Comparison of ENCODE assay signal across 19 cellular contexts in the genomic region with DNA sequence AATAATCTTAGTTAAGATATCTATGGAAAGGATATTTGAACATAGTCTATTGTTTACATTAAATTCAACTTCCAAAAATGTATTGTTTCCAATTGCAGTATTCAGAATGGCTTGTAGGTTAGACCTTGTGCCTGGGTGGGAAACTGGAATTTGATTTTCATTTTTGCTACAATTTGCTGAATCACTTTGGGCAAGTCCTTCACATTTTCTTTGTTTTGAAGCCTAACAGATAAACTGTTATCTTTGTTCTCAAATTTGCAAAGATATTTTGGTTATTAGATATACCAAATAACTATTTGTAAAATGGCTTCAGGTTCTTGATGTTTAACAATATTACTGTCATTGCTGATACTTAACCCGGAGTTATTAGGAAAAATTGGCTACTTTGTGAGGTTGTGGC.
DNase-seq lines count a peak whose midpoint lies in the region; ATAC-seq and TF ChIP-seq lines count a peak whose summit lies in the region.
"Had no signal": no experiment of that assay in that cellular context is flagged by ENCODE, and none has a peak within 500 bp of the region (broad histone marks: within the 10 kb centered on the region; RNA-seq: fewer than 3 reads in every experiment).

No MANE protein-coding gene starts in this region.

- POLR2A ChIA-PET in activated CD4-positive, alpha-beta memory T cell treated with anti-CD3 and anti-CD28 coated beads, Interleukin-2, amount 10 ng/mL, durations not matched to agents 7 days and 5 days (lab: Charles Lee), result no interaction called here

- H3K4me3 ChIP-seq in SJSA1, result no peak overlapping the region
- H3K4me3 ChIP-seq: BLaER1 treated with 17β-estradiol and CSF1 and Interleukin-3, amounts not matched to agents 10 nM and 100 nM had no signal

- H3K27me3 Mint-ChIP-seq in natural killer cell (ENCODE audit: low read depth in 2 of 2), result no peaks in the 10 kb centered on the region
- no peaks in the 10 kb centered on the region for H3K27me3 Mint-ChIP-seq in natural killer cell treated with Interleukin-12 subunit alpha and Interleukin-12 subunit beta and Interleukin-15 and Interleukin-18, amount 100 ng/mL, for 72 hours
- H3K27me3 Mint-ChIP-seq in memory B cell, result no peaks in the 10 kb centered on the region
- no peaks in the 10 kb centered on the region for H3K27me3 Mint-ChIP-seq in activated CD4-positive, alpha-beta memory T cell treated with anti-CD3 and anti-CD28 coated beads, Interleukin-2, amount 10 ng/mL, durations not matched to agents 7 days and 5 days

- peaks cover 25 to 43% of the 10 kb centered on the region in 2 donors for H3K4me1 Mint-ChIP-seq in natural killer cell
- peaks cover 7 to 23% of the 10 kb centered on the region in 2 donors for H3K4me1 Mint-ChIP-seq in natural killer cell treated with Interleukin-12 subunit alpha and Interleukin-12 subunit beta and Interleukin-15 and Interleukin-18, amount 100 ng/mL, for 72 hours (ENCODE audit: low read depth in 2 of 2)
- H3K4me1 Mint-ChIP-seq in memory B cell, result peaks cover 42% of the 10 kb centered on the region
- peaks cover 3% of the 10 kb centered on the region for H3K4me1 Mint-ChIP-seq in activated CD4-positive, alpha-beta memory T cell treated with anti-CD3 and anti-CD28 coated beads, Interleukin-2, amount 10 ng/mL, durations not matched to agents 7 days and 5 days

- no peaks in the 10 kb centered on the region for H3K9me3 ChIP-seq in SJSA1 (replicated peaks)

- no peaks in the 10 kb centered on the region for H3K27me3 ChIP-seq in SJSA1 (replicated peaks)
- H3K27me3 ChIP-seq: BLaER1 treated with 17β-estradiol and CSF1 and Interleukin-3, amounts not matched to agents 10 nM and 100 nM had no signal

- H3K9me3 Mint-ChIP-seq in natural killer cell, result no peaks in the 10 kb centered on the region
- no peaks in the 10 kb centered on the region for H3K9me3 Mint-ChIP-seq in natural killer cell treated with Interleukin-12 subunit alpha and Interleukin-12 subunit beta and Interleukin-15 and Interleukin-18, amount 100 ng/mL, for 72 hours
- peaks cover 3% of the 10 kb centered on the region for H3K9me3 Mint-ChIP-seq in memory B cell
- peaks cover 5% of the 10 kb centered on the region for H3K9me3 Mint-ChIP-seq in activated CD4-positive, alpha-beta memory T cell treated with anti-CD3 and anti-CD28 coated beads, Interleukin-2, amount 10 ng/mL, durations not matched to agents 7 days and 5 days

- peak overlapping the region; percentile 38 for H3K27ac ChIP-seq in SJSA1
- H3K27ac ChIP-seq: BLaER1 treated with 17β-estradiol and CSF1 and Interleukin-3, amounts not matched to agents 10 nM and 100 nM had no signal

- no peaks in the 10 kb centered on the region for H3K36me3 Mint-ChIP-seq in natural killer cell
- H3K36me3 Mint-ChIP-seq in natural killer cell treated with Interleukin-12 subunit alpha and Interleukin-12 subunit beta and Interleukin-15 and Interleukin-18, amount 100 ng/mL, for 72 hours, result no peaks in the 10 kb centered on the region
- peaks cover 25% of the 10 kb centered on the region for H3K36me3 Mint-ChIP-seq in memory B cell
- H3K36me3 Mint-ChIP-seq in activated CD4-positive, alpha-beta memory T cell treated with anti-CD3 and anti-CD28 coated beads, Interleukin-2, amount 10 ng/mL, durations not matched to agents 7 days and 5 days (ENCODE audit: low read depth), result peaks cover 23% of the 10 kb centered on the region

- peaks cover 49% of the 10 kb centered on the region for H3K4me1 ChIP-seq in SJSA1 (replicated peaks)

- H3K36me3 ChIP-seq in SJSA1, result peaks cover 14% of the 10 kb centered on the region

- CTCF ChIA-PET in activated CD4-positive, alpha-beta memory T cell treated with anti-CD3 and anti-CD28 coated beads, Interleukin-2, amount 10 ng/mL, durations not matched to agents 7 days and 5 days (lab: Charles Lee), result no interaction called here

- DNase-seq in natural killer cell (no peak), SJSA1 (ENCODE audit: low read depth in 1 of 2, low spot score in 2 of 2) (no peak), memory B cell (ENCODE audit: low spot score in 2 of 2) (no peak), NCI-H2171 (lab: John Stamatoyannopoulos, UW) (no peak), islet precursor cell (no peak)
- DNase-seq in natural killer cell treated with Interleukin-12 subunit alpha and Interleukin-12 subunit beta and Interleukin-15 and Interleukin-18, amount 100 ng/mL, for 72 hours (ENCODE audit: low spot score), result no peak
- DNase-seq in stimulated activated CD4-positive, alpha-beta T cell treated with anti-CD3 and anti-CD28 coated beads, Interleukin-15, amount 100 ng/mL, for 24 hours, result no peak
- DNase-seq in activated CD4-positive, alpha-beta memory T cell treated with anti-CD3 and anti-CD28 coated beads, Interleukin-2, amount 10 ng/mL, durations not matched to agents 7 days and 5 days, result no peak
- DNase-seq: Calu3; CD8-positive, alpha-beta T cell; EL; GOT3; KG1; MV-4-11; NCI-H187; NCI-H226; NCI-H524 treated with DMSO at 0.1 percent for 48 hours had no signal

- H3K4me3 Mint-ChIP-seq in natural killer cell, result no peak overlapping the region
- H3K4me3 Mint-ChIP-seq in natural killer cell treated with Interleukin-12 subunit alpha and Interleukin-12 subunit beta and Interleukin-15 and Interleukin-18, amount 100 ng/mL, for 72 hours, result no peak overlapping the region
- H3K4me3 Mint-ChIP-seq in memory B cell, result no peak overlapping the region
- no peak overlapping the region for H3K4me3 Mint-ChIP-seq in activated CD4-positive, alpha-beta memory T cell treated with anti-CD3 and anti-CD28 coated beads, Interleukin-2, amount 10 ng/mL, durations not matched to agents 7 days and 5 days
- H3K4me3 Mint-ChIP-seq: CD8-positive, alpha-beta T cell had no signal

- no peak for ATAC-seq in natural killer cell
- no peak for ATAC-seq in natural killer cell treated with Interleukin-12 subunit alpha and Interleukin-12 subunit beta and Interleukin-15 and Interleukin-18, amount 100 ng/mL, for 72 hours
- ATAC-seq in memory B cell (ENCODE audit: low read depth), result no peak
- ATAC-seq: CD8-positive, alpha-beta T cell; Panc1 had no signal

- intact Hi-C loops in natural killer cell (cut with micrococcal nuclease), result no loop called here

- H3K27ac Mint-ChIP-seq in natural killer cell (peak overlapping the region; percentile 1 to 54), memory B cell (peak overlapping the region; percentile 33)
- no peak overlapping the region for H3K27ac Mint-ChIP-seq in natural killer cell treated with Interleukin-12 subunit alpha and Interleukin-12 subunit beta and Interleukin-15 and Interleukin-18, amount 100 ng/mL, for 72 hours
- H3K27ac Mint-ChIP-seq in activated CD4-positive, alpha-beta memory T cell treated with anti-CD3 and anti-CD28 coated beads, Interleukin-2, amount 10 ng/mL, durations not matched to agents 7 days and 5 days, result no peak overlapping the region

- no peak for TF ChIP-seq CTCF in natural killer cell (IDR thresholded peaks at IDR 0.05)

Comparison
In these comparisons a context has a peak if more than half of its experiments do, and no peak if none do; other contexts are left out.
1. H3K27ac Mint-ChIP-seq: peak in natural killer cell (2 of 2) and memory B cell (single experiment); none in natural killer cell treated with Interleukin-12 subunit alpha and Interleukin-12 subunit beta and Interleukin-15 and Interleukin-18, amount 100 ng/mL, for 72 hours (0 of 2) and activated CD4-positive, alpha-beta memory T cell treated with anti-CD3 and anti-CD28 coated beads, Interleukin-2, amount 10 ng/mL, durations not matched to agents 7 days and 5 days (single experiment).